Comparison of ENCODE assay signal across 8 cellular contexts in the genomic region with DNA sequence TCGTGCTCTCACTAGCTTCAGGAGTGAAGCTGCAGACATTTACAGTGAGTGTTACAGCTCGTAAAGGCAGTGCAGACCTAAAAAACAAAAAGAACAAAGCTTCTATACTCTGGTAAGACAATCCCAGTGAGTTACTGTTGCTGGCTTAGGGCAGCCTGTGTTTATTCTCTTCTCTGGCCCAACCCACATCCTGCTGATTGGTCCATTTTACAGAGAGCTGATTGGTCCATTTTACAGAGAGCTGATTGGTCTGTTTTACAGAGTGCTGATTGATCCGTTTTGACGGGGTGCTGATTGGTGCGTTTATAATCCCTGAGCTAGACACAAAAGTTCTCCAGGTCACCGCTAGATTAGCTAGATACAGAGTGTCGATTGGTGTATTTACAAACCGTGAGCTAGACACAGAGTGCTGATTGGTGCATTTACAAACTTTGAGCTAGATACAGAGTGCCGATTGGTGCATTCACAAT.
DNase-seq lines count a peak whose midpoint lies in the region; ATAC-seq and TF ChIP-seq lines count a peak whose summit lies in the region.
"Not testable (repeated sequence)": the region's sequence is repeated elsewhere in the genome, so short reads cannot be mapped to it uniquely, and the experiment has no call there.

No MANE protein-coding gene starts in this region.

- not testable (repeated sequence) for TF ChIP-seq CTCF in BE2C (IDR thresholded peaks at IDR 0.05; ENCODE audit: low read depth, low read length); PC-3 (conservative IDR thresholded peaks at IDR 0.05; ENCODE audit: low read depth, low read length); foreskin fibroblast (IDR thresholded peaks at IDR 0.05; ENCODE audit: low read depth, low read length)

- not testable (repeated sequence) for H3K36me3 Mint-ChIP-seq in activated naive CD8-positive, alpha-beta T cell treated with anti-CD3 and anti-CD28 coated beads for 36 hours

- not testable (repeated sequence) for H2BK5ac ChIP-seq in neuronal stem cell (ENCODE audit: low read length)

- H2BK15ac ChIP-seq in neuronal stem cell (ENCODE audit: low read length), result not testable (repeated sequence)

- H3K27me3 Mint-ChIP-seq in activated naive CD8-positive, alpha-beta T cell treated with anti-CD3 and anti-CD28 coated beads for 36 hours, result not testable (repeated sequence)

- H3K79me1 ChIP-seq in neuronal stem cell (ENCODE audit: low read depth, low read length), result not testable (repeated sequence)

- BruUV-seq in PC-3 (replicated peaks; lab: Mats Ljungman, UMichigan), result not testable (repeated sequence)

- H3K4me1 Mint-ChIP-seq in activated naive CD8-positive, alpha-beta T cell treated with anti-CD3 and anti-CD28 coated beads for 36 hours, result peaks cover 14% of the 10 kb centered on the region

- CTCF ChIA-PET in PC-3 (lab: Charles Lee), result not testable (repeated sequence)

- not testable (repeated sequence) for H4K20me1 ChIP-seq in PC-3 (ENCODE audit: low read length)

- POLR2A ChIA-PET in PC-3 (lab: Charles Lee; ENCODE audit: unreplicated experiment), result interaction anchor here (0.5 kb wide), 1 partner anchor 20 kb away, joined by 4 read pairs; no protein-coding TSS in a partner anchor

- H3K4me3 Mint-ChIP-seq in activated naive CD8-positive, alpha-beta T cell treated with anti-CD3 and anti-CD28 coated beads for 36 hours, result peak overlapping the region; percentile 95

- intact Hi-C loops in PC-3 (cut with micrococcal nuclease), result not testable (repeated sequence)

- H3K79me2 ChIP-seq in PC-3 (ENCODE audit: low read length), result not testable (repeated sequence)

- not testable (repeated sequence) for H3K27ac ChIP-seq in PC-3 (ENCODE audit: low read length); neuronal stem cell (replicated peaks; ENCODE audit: low read length)

- DNase-seq in BE2C (peak; percentile 8), GM03348 (ENCODE audit: low spot score) (peak; percentile 15), LoVo (ENCODE audit: low spot score) (peak; percentile 21), PC-3 (peak; percentile 64), foreskin fibroblast (peak; percentile 25 to 42)
- peak; percentile 13 for DNase-seq in activated CD4-positive, alpha-beta T cell treated with anti-CD3 and anti-CD28 coated beads for 48 hours
- DNase-seq in activated naive CD8-positive, alpha-beta T cell treated with anti-CD3 and anti-CD28 coated beads for 36 hours, result peak; percentile 26
- not testable (repeated sequence) for DNase-seq in neuronal stem cell (ENCODE audit: low spot score)

- not testable (repeated sequence) for H4K8ac ChIP-seq in neuronal stem cell (ENCODE audit: low read depth, low read length)

- H3K9ac ChIP-seq in PC-3 (ENCODE audit: low read length), result peak overlapping the region; percentile 33; the same call in 1 of the 2 replicates
- H3K9ac ChIP-seq in neuronal stem cell (ENCODE audit: low read depth, low read length, poor library complexity), result not testable (repeated sequence)

- H3K9me3 ChIP-seq in BE2C; PC-3 (ENCODE audit: low read length); neuronal stem cell (replicated peaks in 1 of 2; ENCODE audit: control insufficient read depth in 2 of 2, insufficient read depth in 1 of 2, low read depth in 1 of 2, low read length in 2 of 2): not testable (repeated sequence)

- H3K27ac Mint-ChIP-seq in activated naive CD8-positive, alpha-beta T cell treated with anti-CD3 and anti-CD28 coated beads for 36 hours, result peak overlapping the region; percentile 56

- H2BK120ac ChIP-seq in neuronal stem cell (ENCODE audit: low read depth, low read length), result not testable (repeated sequence)

- H3K27me3 ChIP-seq in BE2C; PC-3 (ENCODE audit: low read length); neuronal stem cell (ENCODE audit: control insufficient read depth in 3 of 3, insufficient read depth in 3 of 3, low read depth in 1 of 3, low read length in 3 of 3): not testable (repeated sequence)

- H2AFZ ChIP-seq in PC-3 (ENCODE audit: low read length) (peak overlapping the region; percentile 77), neuronal stem cell (ENCODE audit: low read length) (peak overlapping the region; percentile 68)

- not testable (repeated sequence) for H3K4ac ChIP-seq in neuronal stem cell (ENCODE audit: low read length)

- H3K4me1 ChIP-seq in BE2C; PC-3 (ENCODE audit: insufficient read depth, low read length); neuronal stem cell (ENCODE audit: control insufficient read depth in 2 of 2, insufficient read depth in 1 of 2, low read depth in 1 of 2, low read length in 2 of 2): not testable (repeated sequence)

- not testable (repeated sequence) for H3K18ac ChIP-seq in neuronal stem cell (ENCODE audit: low read length)

- ATAC-seq in PC-3, result peak; percentile 12; the same call in 1 of the 2 replicates

- H2AK5ac ChIP-seq in neuronal stem cell (ENCODE audit: low read depth, low read length), result not testable (repeated sequence)

- not testable (repeated sequence) for H3K9me3 Mint-ChIP-seq in activated naive CD8-positive, alpha-beta T cell treated with anti-CD3 and anti-CD28 coated beads for 36 hours

- not testable (repeated sequence) for H3K14ac ChIP-seq in neuronal stem cell (ENCODE audit: low read length)

- not testable (repeated sequence) for H4K91ac ChIP-seq in neuronal stem cell (ENCODE audit: low read depth, low read length, poor library complexity)

- H3K36me3 ChIP-seq in BE2C; PC-3 (ENCODE audit: low read depth, low read length); neuronal stem cell (replicated peaks in 1 of 2; ENCODE audit: control insufficient read depth in 2 of 2, insufficient read depth in 2 of 2, low read length in 2 of 2): not testable (repeated sequence)

- H3K9me2 ChIP-seq in PC-3 (replicated peaks; ENCODE audit: low read length), result not testable (repeated sequence)

- H3K4me2 ChIP-seq in PC-3 (ENCODE audit: low read length), result peak overlapping the region; percentile 90
- not testable (repeated sequence) for H3K4me2 ChIP-seq in neuronal stem cell (ENCODE audit: insufficient read depth, low read length, poor library complexity, severe bottlenecking)

- not testable (repeated sequence) for H3K23ac ChIP-seq in neuronal stem cell (ENCODE audit: low read depth, low read length, poor library complexity)

- not testable (repeated sequence) for H2BK12ac ChIP-seq in neuronal stem cell (ENCODE audit: low read length)

- H3F3A ChIP-seq in PC-3 (ENCODE audit: low read length, unreplicated experiment), result not testable (repeated sequence)

- not testable (repeated sequence) for H3K4me3 ChIP-seq in BE2C (ENCODE audit: low read depth, low read length)
- H3K4me3 ChIP-seq in PC-3 (ENCODE audit: low read length), result peak overlapping the region; percentile 78
- peak overlapping the region in 1 of 2 donors; percentile 73 for H3K4me3 ChIP-seq in foreskin fibroblast (ENCODE audit: low read depth in 1 of 2, low read length in 2 of 2)
- H3K4me3 ChIP-seq in neuronal stem cell (ENCODE audit: low read length in 2 of 2), result peak overlapping the region in 1 of 2 donors; percentile 26

- no CpG with 5 or more reads among the region's 9 CpGs for WGBS in neuronal stem cell (ENCODE audit: extremely low coverage in 2 of 2, insufficient read length in 2 of 2, insufficient replicate concordance in 1 of 2), 2 donors
